19 cellular contexts compared by ENCODE assay signal in genomic region chr10:127881262-127881661, GRCh38. TPM values are rescaled to one million over a fixed set of nuclear protein-coding genes. Genes with fewer than 3 reads are reported as not detected.
DNase-seq lines count a peak whose midpoint lies in the region; ATAC-seq, FAIRE-seq and TF ChIP-seq lines count a peak whose summit lies in the region.
"Had no signal": no experiment of that assay in that cellular context is flagged by ENCODE, and none has a peak within 500 bp of the region (broad histone marks: within the 10 kb centered on the region; RNA-seq: fewer than 3 reads in every experiment).

No MANE protein-coding gene starts in this region.

- H3K36me3 ChIP-seq in body of pancreas (replicated peaks in 1 of 2; ENCODE audit: insufficient read depth in 1 of 2, low read depth in 2 of 2): no peaks in the 10 kb centered on the region
- H3K36me3 ChIP-seq in right lobe of liver: no peaks in the 10 kb centered on the region
- peaks cover 0 to 6% of the 10 kb centered on the region in 2 donors for H3K36me3 ChIP-seq in small intestine (ENCODE audit: control insufficient read depth in 2 of 2, insufficient read depth in 2 of 2, low read length in 2 of 2)
- H3K36me3 ChIP-seq in ovary: no peaks in the 10 kb centered on the region

- peaks cover 11% of the 10 kb centered on the region for H3K4me1 ChIP-seq in body of pancreas
- peaks cover 0 to 12% (median 5%) of the 10 kb centered on the region in 4 donors for H3K4me1 ChIP-seq in right lobe of liver
- peaks cover 10 to 18% of the 10 kb centered on the region in 2 donors for H3K4me1 ChIP-seq in small intestine (ENCODE audit: control insufficient read depth in 2 of 2, insufficient read depth in 1 of 2, low read depth in 1 of 2, low read length in 1 of 2)
- H3K4me1 ChIP-seq in ovary (ENCODE audit: insufficient read depth): no peaks in the 10 kb centered on the region

- DNase-seq in HuH-7.5 (ENCODE audit: low spot score) (peak; percentile 48), body of pancreas (peak; percentile 32 to 64 (median 44)), right lobe of liver (no peak), small intestine (peak; percentile 89), Kasumi-1 (lab: John Stamatoyannopoulos, UW) (no peak), ovary (no peak), NCI-H1048 (lab: John Stamatoyannopoulos, UW) (no peak)
- DNase-seq: activated CD4-positive, alpha-beta T cell treated with anti-CD3 and anti-CD28 coated beads for 36 hours; activated CD8-positive, alpha-beta memory T cell treated with anti-CD3 and anti-CD28 coated beads, Interleukin-2, amount 50 U/mL, for 4 hours; activated gamma-delta T cell treated with Interleukin-2 at 50 U/mL for 16 hours; Calu3; NCI-H2107; NCI-H774; SK-N-SH; stimulated activated CD4-positive, alpha-beta T cell treated with anti-CD3 and anti-CD28 coated beads, Interleukin-2, amount 100 ng/mL, for 48 hours had no signal

- peak; percentile 68 for ATAC-seq in body of pancreas
- ATAC-seq in right lobe of liver: peak; percentile 43 to 81 (median 52)
- no peak for ATAC-seq in HG03139 (IDR thresholded peaks at IDR 0.05; ENCODE audit: unreplicated experiment)
- ATAC-seq: activated CD4-positive, alpha-beta T cell treated with anti-CD3 and anti-CD28 coated beads for 36 hours; HCT116; Panc1 had no signal

- H3K27me3 ChIP-seq in body of pancreas: no peaks in the 10 kb centered on the region
- no peaks in the 10 kb centered on the region for H3K27me3 ChIP-seq in right lobe of liver
- no peaks in the 10 kb centered on the region for H3K27me3 ChIP-seq in small intestine (ENCODE audit: control insufficient read depth in 2 of 2, insufficient read depth in 2 of 2, low read length in 2 of 2)
- no peaks in the 10 kb centered on the region for H3K27me3 ChIP-seq in ovary

- H3K9me3 ChIP-seq in body of pancreas (no peaks in the 10 kb centered on the region), right lobe of liver (no peaks in the 10 kb centered on the region), small intestine (ENCODE audit: control insufficient read depth, low read depth) (no peaks in the 10 kb centered on the region), ovary (no peaks in the 10 kb centered on the region)
- H3K9me3 ChIP-seq: SK-N-SH had no signal

- H3K4me3 ChIP-seq in body of pancreas (no peak overlapping the region), right lobe of liver (no peak overlapping the region), small intestine (ENCODE audit: low read depth in 1 of 2, low read length in 2 of 2) (no peak overlapping the region), ovary (no peak overlapping the region)

- no peak for FAIRE-seq in small intestine (lab: Jason Lieb, UNC)

- 30 to 40% methylated on average over 2 to 8 of the region's 8 CpGs for WGBS in body of pancreas, 2 donors
- WGBS in right lobe of liver (ENCODE audit: insufficient coverage, low coverage, low lambda C conversion rate, missing lambda C conversion rate): 92% methylated on average over 2 of the region's 8 CpGs
- 12 to 71% (median 50%) methylated on average over 8 of the region's 8 CpGs for WGBS in small intestine, 3 donors
- 92 to 95% (median 94%) methylated on average over 8 of the region's 8 CpGs for WGBS in ovary, 3 donors

- H3K27ac ChIP-seq in body of pancreas (peak overlapping the region in 2 of 4 donors; percentile 3 to 65), right lobe of liver (peak overlapping the region in 2 of 3 donors; percentile 8 to 19), small intestine (ENCODE audit: low read depth in 1 of 2, low read length in 1 of 2) (peak overlapping the region; percentile 35 to 71), ovary (no peak overlapping the region)

- TF ChIP-seq CTCF in body of pancreas (IDR thresholded peaks at IDR 0.05) (no peak), right lobe of liver (IDR thresholded peaks at IDR 0.05) (no peak), ovary (IDR thresholded peaks at IDR 0.05) (no peak)

- TF ChIP-seq POLR2A in body of pancreas (IDR thresholded peaks at IDR 0.05) (no peak), right lobe of liver (IDR thresholded peaks at IDR 0.05) (no peak), ovary (IDR thresholded peaks at IDR 0.05) (no peak)

- no peak for TF ChIP-seq EP300 in ovary (IDR thresholded peaks at IDR 0.05)

- intact Hi-C loops in body of pancreas (cut with DNase I) (no loop called here), right lobe of liver (cut with DNase I) (no loop called here), ovary (cut with DNase I) (no loop called here)

RNA-seq across cellular contexts. Expression of gene CLRN3, which starts 11.5 kb away (rescaled TPM):
- under 1 TPM in 1 of 2 donors, not detected in 1; 0.26 TPM for total RNA-seq in body of pancreas
- 10 to 100 TPM in 5 of 6 experiments, 1 to 10 TPM in 1; 9.6 to 28.5 (median 18.1) TPM for total RNA-seq in right lobe of liver
- polyA plus RNA-seq in small intestine: 100 to 1,000 TPM in 1 of 3 donors, 10 to 100 TPM in 2; 72.0 to 102 (median 84.5) TPM
- total RNA-seq in ovary: under 1 TPM in 1 of 7 donors, not detected in 6; 0.24 TPM
- polyA plus RNA-seq in ovary: not detected
- total RNA-seq: activated CD4-positive, alpha-beta T cell treated with anti-CD3 and anti-CD28 coated beads for 36 hours; mesothelial cell of epicardium had no signal

RNA-seq across cellular contexts. Expression of gene PTPRE, which starts 25.6 kb away (rescaled TPM):
- total RNA-seq in body of pancreas (1 to 10 TPM; 6.5 to 8.9 TPM), right lobe of liver (1 to 10 TPM; 2.3 to 9.2 (median 2.7) TPM), ovary (10 to 100 TPM in 2 of 7 donors, 1 to 10 TPM in 5; 4.1 to 15.5 (median 7.4) TPM)
- polyA plus RNA-seq in small intestine (1 to 10 TPM; 2.7 to 8.8 (median 3.5) TPM), ovary (1 to 10 TPM; 2.1 to 6.9 TPM)

Comparison
In these comparisons a context has a peak if more than half of its experiments do, and no peak if none do; other contexts are left out.
1. DNase-seq: peak in HuH-7.5 (single experiment), body of pancreas (4 of 4) and small intestine (single experiment); none in right lobe of liver (0 of 3), Kasumi-1 (0 of 2), ovary (0 of 5) and NCI-H1048 (single experiment).
2. H3K27ac ChIP-seq: peak in right lobe of liver (2 of 3) and small intestine (2 of 2); none in ovary (0 of 2).
3. RNA of gene CLRN3, which starts 11.5 kb away (total RNA-seq): 9.6 to 28.5 TPM in right lobe of liver; 0.26 TPM in body of pancreas and 0.24 TPM in ovary; every median in the first group is over 4 times any median in the second.